In genomic region chr19:35315883-35316282, GRCh38 we compare ENCODE assay signal across 17 cellular contexts. TPM values are rescaled to one million over a fixed set of nuclear protein-coding genes. Genes with fewer than 3 reads are reported as not detected.
"Had no signal": no experiment of that assay in that cellular context is flagged by ENCODE, and none has a peak within 500 bp of the region (broad histone marks: within the 10 kb centered on the region; RNA-seq: fewer than 3 reads in every experiment).

No MANE protein-coding gene starts in this region.

- H3K36me3 ChIP-seq: ascending aorta, esophagus squamous epithelium, thyroid gland, vagina had no signal

- H3K4me3 ChIP-seq: ascending aorta, esophagus squamous epithelium, thyroid gland, vagina had no signal

- H3K4me1 Mint-ChIP-seq: WTC11 had no signal

- DNase-seq: activated CD4-positive, alpha-beta T cell treated with anti-CD3 and anti-CD28 coated beads, Interleukin-2, amount 10 ng/mL, durations not matched to agents 24 days and 14 days; activated naive CD4-positive, alpha-beta T cell; activated naive CD8-positive, alpha-beta T cell treated with anti-CD3 and anti-CD28 coated beads, Interleukin-2, amount 50 U/mL, for 24 hours; esophagus squamous epithelium; foreskin fibroblast; left colon; mammary epithelial cell; stimulated activated CD4-positive, alpha-beta T cell treated with anti-CD3 and anti-CD28 coated beads, Interleukin-4, amount 100 ng/mL, for 4 hours; thyroid gland had no signal

- H3K27me3 ChIP-seq: ascending aorta, thyroid gland, vagina had no signal

- H3K27me3 Mint-ChIP-seq: activated CD4-positive, alpha-beta T cell treated with anti-CD3 and anti-CD28 coated beads, Interleukin-2, amount 10 ng/mL, durations not matched to agents 24 days and 14 days had no signal

- H3K4me3 Mint-ChIP-seq: activated CD4-positive, alpha-beta T cell treated with anti-CD3 and anti-CD28 coated beads, Interleukin-2, amount 10 ng/mL, durations not matched to agents 24 days and 14 days; activated naive CD8-positive, alpha-beta T cell treated with anti-CD3 and anti-CD28 coated beads, Interleukin-2, amount 50 U/mL, for 24 hours; activated T-helper 1 cell treated with anti-CD3 and anti-CD28 coated beads, Interleukin-12 subunit alpha, Interleukin-12 subunit beta, Interleukin-2, Interleukin-4 antibody, amounts not matched to agents 30 ng/mL and 10 ng/mL and 1 ng/mL, durations not matched to agents 14 hours and 24 hours and 36 hours; WTC11 had no signal

- H3K9me3 Mint-ChIP-seq: activated CD4-positive, alpha-beta T cell treated with anti-CD3 and anti-CD28 coated beads, Interleukin-2, amount 10 ng/mL, durations not matched to agents 24 days and 14 days; activated naive CD8-positive, alpha-beta T cell treated with anti-CD3 and anti-CD28 coated beads, Interleukin-2, amount 50 U/mL, for 24 hours; activated T-helper 1 cell treated with anti-CD3 and anti-CD28 coated beads, Interleukin-12 subunit alpha, Interleukin-12 subunit beta, Interleukin-2, Interleukin-4 antibody, amounts not matched to agents 30 ng/mL and 10 ng/mL and 1 ng/mL, durations not matched to agents 14 hours and 24 hours and 36 hours; WTC11 had no signal

- H3K4me1 ChIP-seq: ascending aorta had no signal

- ATAC-seq: activated naive CD8-positive, alpha-beta T cell treated with anti-CD3 and anti-CD28 coated beads, Interleukin-2, amount 50 U/mL, for 24 hours; left colon; WTC11 had no signal

- H3K27ac ChIP-seq: ascending aorta, esophagus squamous epithelium, vagina had no signal

- H3K27ac Mint-ChIP-seq: activated CD4-positive, alpha-beta T cell treated with anti-CD3 and anti-CD28 coated beads, Interleukin-2, amount 10 ng/mL, durations not matched to agents 24 days and 14 days; activated naive CD8-positive, alpha-beta T cell treated with anti-CD3 and anti-CD28 coated beads, Interleukin-2, amount 50 U/mL, for 24 hours; activated T-helper 1 cell treated with anti-CD3 and anti-CD28 coated beads, Interleukin-12 subunit alpha, Interleukin-12 subunit beta, Interleukin-2, Interleukin-4 antibody, amounts not matched to agents 30 ng/mL and 10 ng/mL and 1 ng/mL, durations not matched to agents 14 hours and 24 hours and 36 hours; WTC11 had no signal

- H3K9me3 ChIP-seq: ascending aorta, esophagus squamous epithelium, thyroid gland, vagina had no signal

- H3K36me3 Mint-ChIP-seq: WTC11 had no signal

RNA-seq across cellular contexts. Expression of gene CD22, which starts 13.1 kb away (rescaled TPM):
- total RNA-seq: osteoblast had no signal
- polyA plus RNA-seq: neural cell had no signal

RNA-seq across cellular contexts. Expression of gene MAG, which starts 23.9 kb away (rescaled TPM):
- total RNA-seq: activated CD4-positive, alpha-beta T cell treated with anti-CD3 and anti-CD28 coated beads, Interleukin-2, amount 10 ng/mL, durations not matched to agents 24 days and 14 days; activated T-helper 1 cell treated with anti-CD3 and anti-CD28 coated beads, Interleukin-12 subunit alpha, Interleukin-12 subunit beta, Interleukin-2, Interleukin-4 antibody, amounts not matched to agents 30 ng/mL and 10 ng/mL and 1 ng/mL, durations not matched to agents 14 hours and 24 hours and 36 hours; ascending aorta; bronchial epithelial cell; left colon; mammary epithelial cell; osteoblast; vagina had no signal
- polyA plus RNA-seq: mammary epithelial cell, neural cell had no signal

RNA-seq across cellular contexts. Expression of gene FFAR1, which starts 31.8 kb away (rescaled TPM):
- total RNA-seq: ascending aorta, bronchial epithelial cell, esophagus squamous epithelium, mammary epithelial cell, osteoblast, skeletal muscle tissue, thyroid gland, vagina had no signal
- polyA plus RNA-seq: mammary epithelial cell, neural cell had no signal

RNA-seq across cellular contexts. Expression of gene HAMP, which starts 33.6 kb away (rescaled TPM):
- total RNA-seq: ascending aorta, bronchial epithelial cell, esophagus squamous epithelium, left colon, osteoblast, skeletal muscle tissue, thyroid gland, vagina had no signal
- polyA plus RNA-seq: mammary epithelial cell, neural cell had no signal

RNA-seq across cellular contexts. Expression of gene FFAR3, which starts 42.4 kb away (rescaled TPM):
- total RNA-seq: ascending aorta, bronchial epithelial cell, esophagus squamous epithelium, left colon, mammary epithelial cell, osteoblast, skeletal muscle tissue, vagina, WTC11 had no signal
- polyA plus RNA-seq: mammary epithelial cell, neural cell had no signal
